ENCODE assay signal across 11 cellular contexts in the genomic region with DNA sequence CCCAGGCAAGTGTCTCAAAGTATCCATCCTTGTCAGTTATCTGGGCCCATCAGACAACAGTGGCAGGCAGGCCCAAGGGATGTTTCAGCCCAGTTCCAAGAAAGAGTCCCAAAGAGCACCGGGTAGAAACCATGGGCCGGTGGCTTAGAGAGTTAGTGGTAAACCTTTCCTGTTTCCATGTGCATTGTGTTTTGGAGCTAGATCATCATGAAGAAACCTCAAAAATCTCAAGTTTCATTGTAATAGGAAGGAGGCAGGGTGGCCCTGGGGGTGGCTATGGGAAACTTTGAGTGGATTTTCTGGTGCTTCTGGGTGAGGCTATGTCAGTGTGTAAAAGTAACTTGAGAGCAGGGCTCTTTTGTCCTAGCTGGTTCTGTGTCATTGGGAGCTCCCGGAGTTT.
DNase-seq lines count a peak whose midpoint lies in the region; ATAC-seq and TF ChIP-seq lines count a peak whose summit lies in the region.
"Had no signal": no experiment of that assay in that cellular context is flagged by ENCODE, and none has a peak within 500 bp of the region (broad histone marks: within the 10 kb centered on the region; RNA-seq: fewer than 3 reads in every experiment).

No MANE protein-coding gene starts in this region.

- H3K4me1 ChIP-seq in osteoblast (ENCODE audit: insufficient read depth, low read length), result peaks cover 51% of the 10 kb centered on the region
- no peaks in the 10 kb centered on the region for H3K4me1 ChIP-seq in right lobe of liver
- no peaks in the 10 kb centered on the region for H3K4me1 ChIP-seq in suprapubic skin

- peak overlapping the region; percentile 69 for H3K4me3 Mint-ChIP-seq in activated naive CD8-positive, alpha-beta T cell treated with anti-CD3 and anti-CD28 coated beads for 36 hours
- H3K4me3 Mint-ChIP-seq: memory B cell had no signal

- intact Hi-C loops in right lobe of liver (cut with DNase I), result no loop called here

- TF ChIP-seq POLR2A in right lobe of liver (IDR thresholded peaks at IDR 0.05) (no peak), suprapubic skin (IDR thresholded peaks at IDR 0.05) (no peak)

- H3K9me3 ChIP-seq in osteoblast (ENCODE audit: low read depth, low read length) (no peaks in the 10 kb centered on the region), right lobe of liver (no peaks in the 10 kb centered on the region), suprapubic skin (no peaks in the 10 kb centered on the region)

- H3K27ac Mint-ChIP-seq in activated naive CD8-positive, alpha-beta T cell treated with anti-CD3 and anti-CD28 coated beads for 36 hours, result peak overlapping the region; percentile 88
- H3K27ac Mint-ChIP-seq: memory B cell had no signal

- no peaks in the 10 kb centered on the region for H3K27me3 Mint-ChIP-seq in activated naive CD8-positive, alpha-beta T cell treated with anti-CD3 and anti-CD28 coated beads for 36 hours

- peak overlapping the region; percentile 85 for H3K27ac ChIP-seq in osteoblast (ENCODE audit: low read depth, low read length)
- H3K27ac ChIP-seq in right lobe of liver, result no peak overlapping the region
- H3K27ac ChIP-seq in suprapubic skin, result no peak overlapping the region
- H3K27ac ChIP-seq: hepatocyte had no signal

- H3K4me2 ChIP-seq in osteoblast (ENCODE audit: insufficient read depth, low read length), result peak overlapping the region; percentile 34
- H3K4me2 ChIP-seq: hepatocyte had no signal

- H3K27me3 ChIP-seq in osteoblast (ENCODE audit: insufficient read depth, low read length) (no peaks in the 10 kb centered on the region), right lobe of liver (no peaks in the 10 kb centered on the region), suprapubic skin (no peaks in the 10 kb centered on the region)
- H3K27me3 ChIP-seq: hepatocyte had no signal

- TF ChIP-seq EP300 in suprapubic skin (IDR thresholded peaks at IDR 0.05), result no peak

- no peaks in the 10 kb centered on the region for H3K36me3 ChIP-seq in osteoblast (ENCODE audit: insufficient read depth, low read length)
- H3K36me3 ChIP-seq in right lobe of liver, result no peaks in the 10 kb centered on the region
- no peaks in the 10 kb centered on the region for H3K36me3 ChIP-seq in suprapubic skin

- TF ChIP-seq CTCF in HFF-Myc (IDR thresholded peaks at IDR 0.05; ENCODE audit: low read depth, low read length, missing control alignments) (no peak), osteoblast (IDR thresholded peaks at IDR 0.05; ENCODE audit: extremely low read depth, low read depth, low read length) (no peak), right lobe of liver (IDR thresholded peaks at IDR 0.05) (no peak), suprapubic skin (IDR thresholded peaks at IDR 0.05) (no peak)

- H4K20me1 ChIP-seq in osteoblast (ENCODE audit: insufficient read depth, low read length), result peaks cover 5% of the 10 kb centered on the region

- H3K79me2 ChIP-seq in osteoblast (ENCODE audit: insufficient read depth, low read length), result peaks cover 77% of the 10 kb centered on the region
- H3K79me2 ChIP-seq: hepatocyte had no signal

- H2AFZ ChIP-seq in osteoblast (ENCODE audit: low read length), result no peak overlapping the region
- H2AFZ ChIP-seq: hepatocyte had no signal

- ATAC-seq in right lobe of liver, result no peak

- WGBS in right lobe of liver (ENCODE audit: insufficient coverage, low coverage, low lambda C conversion rate, missing lambda C conversion rate), result 100% methylated on average over 1 of the region's 3 CpGs
- 81% methylated on average over 3 of the region's 3 CpGs for WGBS in suprapubic skin

- H3K9me3 Mint-ChIP-seq in activated naive CD8-positive, alpha-beta T cell treated with anti-CD3 and anti-CD28 coated beads for 36 hours, result no peaks in the 10 kb centered on the region
- H3K9me3 Mint-ChIP-seq: memory B cell had no signal

- H3K36me3 Mint-ChIP-seq in activated naive CD8-positive, alpha-beta T cell treated with anti-CD3 and anti-CD28 coated beads for 36 hours, result peaks cover 9% of the 10 kb centered on the region
- H3K36me3 Mint-ChIP-seq: memory B cell had no signal

- DNase-seq in HFF-Myc (ENCODE audit: extremely low read depth, low read depth), result no peak
- DNase-seq in RPMI7951 (ENCODE audit: low read depth), result peak; percentile 67
- peak; percentile 67 for DNase-seq in activated naive CD8-positive, alpha-beta T cell treated with anti-CD3 and anti-CD28 coated beads for 36 hours
- no peak for DNase-seq in osteoblast (ENCODE audit: insufficient read length, low spot score, missing footprints)
- no peak for DNase-seq in SHP77 (lab: John Stamatoyannopoulos, UW)
- no peak for DNase-seq in right lobe of liver
- no peak for DNase-seq in suprapubic skin (ENCODE audit: low spot score in 2 of 2)
- DNase-seq: DMS 273 treated with DMSO at 0.1 percent for 48 hours, NCI-H187 had no signal

- peaks cover 77% of the 10 kb centered on the region for H3K4me1 Mint-ChIP-seq in activated naive CD8-positive, alpha-beta T cell treated with anti-CD3 and anti-CD28 coated beads for 36 hours

- H3K4me3 ChIP-seq in HFF-Myc (replicated peaks; ENCODE audit: low read depth, low read length), result 0 out of 2 replicates have a peak overlapping the region, but pooled peaks have one; percentile 3
- no peak overlapping the region for H3K4me3 ChIP-seq in osteoblast (ENCODE audit: insufficient read depth, low read length)
- no peak overlapping the region for H3K4me3 ChIP-seq in right lobe of liver
- H3K4me3 ChIP-seq in suprapubic skin, result no peak overlapping the region
- H3K4me3 ChIP-seq: hepatocyte had no signal

Comparison
In these comparisons a context has a peak if more than half of its experiments do, and no peak if none do; other contexts are left out.
1. DNase-seq: peak in RPMI7951 (single experiment) and activated naive CD8-positive, alpha-beta T cell treated with anti-CD3 and anti-CD28 coated beads for 36 hours (single experiment); none in HFF-Myc (single experiment), osteoblast (single experiment), SHP77 (0 of 2), right lobe of liver (0 of 3) and suprapubic skin (0 of 2).